ENCODE assay signal across 7 cellular contexts in genomic region chr11:94545641-94546470, GRCh38. TPM values are rescaled to one million over a fixed set of nuclear protein-coding genes. Genes with fewer than 3 reads are reported as not detected.
DNase-seq lines count a peak whose midpoint lies in the region; ATAC-seq, FAIRE-seq and TF ChIP-seq lines count a peak whose summit lies in the region.
"Had no signal": no experiment of that assay in that cellular context is flagged by ENCODE, and none has a peak within 500 bp of the region (broad histone marks: within the 10 kb centered on the region; RNA-seq: fewer than 3 reads in every experiment).

No MANE protein-coding gene starts in this region.

- H3K9me3 ChIP-seq in DOHH2 (ENCODE audit: control insufficient read depth, insufficient read depth, low read length) (no peaks in the 10 kb centered on the region), mucosa of rectum (ENCODE audit: control insufficient read depth in 2 of 2, low read length in 2 of 2) (no peaks in the 10 kb centered on the region)

- no peaks in the 10 kb centered on the region for H3K36me3 ChIP-seq in DOHH2 (ENCODE audit: control insufficient read depth, low read length)
- H3K36me3 ChIP-seq in mucosa of rectum (ENCODE audit: control insufficient read depth in 2 of 2, insufficient read depth in 2 of 2, low read length in 2 of 2) = peaks cover 0 to 3% of the 10 kb centered on the region in 2 donors

- H3K4me2 ChIP-seq in DOHH2 (ENCODE audit: low read length) = peak overlapping the region; percentile 28

- FAIRE-seq in HTR-8/SVneo (lab: Jason Lieb, UNC) = no peak

- peaks cover 24% of the 10 kb centered on the region for H3K36me3 Mint-ChIP-seq in activated CD4-positive, alpha-beta memory T cell treated with anti-CD3 and anti-CD28 coated beads, Interleukin-2, amount 10 ng/mL, durations not matched to agents 7 days and 5 days (ENCODE audit: low read depth)

- no peak for DNase-seq in activated CD4-positive, alpha-beta memory T cell treated with anti-CD3 and anti-CD28 coated beads, Interleukin-2, amount 10 ng/mL, durations not matched to agents 7 days and 5 days
- DNase-seq in dermis blood vessel endothelial cell (no peak), HTR-8/SVneo (ENCODE audit: insufficient read length, low spot score) (no peak)
- DNase-seq: activated CD4-positive, alpha-beta T cell treated with anti-CD3 and anti-CD28 coated beads, Interleukin-2, amount 50 U/mL, for 4 hours had no signal

- no peaks in the 10 kb centered on the region for H3K9me2 ChIP-seq in DOHH2 (replicated peaks; ENCODE audit: control insufficient read depth, low read length)

- H3K4me1 ChIP-seq in DOHH2 (ENCODE audit: control insufficient read depth, low read length) (peaks cover 24% of the 10 kb centered on the region), mucosa of rectum (ENCODE audit: control insufficient read depth in 2 of 2, insufficient read depth in 2 of 2, low read length in 2 of 2) (peaks cover 36 to 37% of the 10 kb centered on the region in 2 donors)

- H3K9me3 Mint-ChIP-seq in activated CD4-positive, alpha-beta memory T cell treated with anti-CD3 and anti-CD28 coated beads, Interleukin-2, amount 10 ng/mL, durations not matched to agents 7 days and 5 days = no peaks in the 10 kb centered on the region

- H3K4me3 ChIP-seq in DOHH2 (ENCODE audit: low read length) (no peak overlapping the region), mucosa of rectum (ENCODE audit: low read length in 2 of 2) (peak overlapping the region; percentile 72 to 79)

- no peaks in the 10 kb centered on the region for H3K27me3 Mint-ChIP-seq in activated CD4-positive, alpha-beta memory T cell treated with anti-CD3 and anti-CD28 coated beads, Interleukin-2, amount 10 ng/mL, durations not matched to agents 7 days and 5 days

- H3K27ac Mint-ChIP-seq in activated CD4-positive, alpha-beta memory T cell treated with anti-CD3 and anti-CD28 coated beads, Interleukin-2, amount 10 ng/mL, durations not matched to agents 7 days and 5 days = peak overlapping the region; percentile 55

- no peak for TF ChIP-seq CTCF in DOHH2 (IDR thresholded peaks at IDR 0.05; ENCODE audit: low read depth, low read length, poor library complexity, severe bottlenecking)

- H3K27ac ChIP-seq in DOHH2 (ENCODE audit: low read depth, low read length) = no peak overlapping the region
- peak overlapping the region; percentile 95 to 98 for H3K27ac ChIP-seq in mucosa of rectum (ENCODE audit: low read depth in 2 of 2, low read length in 2 of 2)

- H3F3A ChIP-seq in DOHH2 (ENCODE audit: control insufficient read depth, insufficient read depth) = no peaks in the 10 kb centered on the region

- H3K79me2 ChIP-seq in DOHH2 (ENCODE audit: control insufficient read depth, low read length) = no peaks in the 10 kb centered on the region; the same call in 1 of the 2 replicates

- CTCF ChIA-PET in activated CD4-positive, alpha-beta memory T cell treated with anti-CD3 and anti-CD28 coated beads, Interleukin-2, amount 10 ng/mL, durations not matched to agents 7 days and 5 days (lab: Charles Lee) = interaction anchor here (0.7 kb wide), 1 partner anchor 791 kb away, joined by 3 read pairs; no protein-coding TSS in a partner anchor

- H3K9ac ChIP-seq in mucosa of rectum (ENCODE audit: low read depth in 1 of 2, low read length in 2 of 2) = peak overlapping the region; percentile 83 to 92

- POLR2A ChIA-PET in activated CD4-positive, alpha-beta memory T cell treated with anti-CD3 and anti-CD28 coated beads, Interleukin-2, amount 10 ng/mL, durations not matched to agents 7 days and 5 days (lab: Charles Lee) = no interaction called here

- ATAC-seq in GM21619 (IDR thresholded peaks at IDR 0.05; ENCODE audit: unreplicated experiment) = no peak

- H3K27me3 ChIP-seq in DOHH2 (ENCODE audit: control insufficient read depth, low read length) (no peaks in the 10 kb centered on the region), mucosa of rectum (ENCODE audit: control insufficient read depth in 2 of 2, insufficient read depth in 2 of 2, low read length in 2 of 2) (no peaks in the 10 kb centered on the region)

- H3K4me3 Mint-ChIP-seq in activated CD4-positive, alpha-beta memory T cell treated with anti-CD3 and anti-CD28 coated beads, Interleukin-2, amount 10 ng/mL, durations not matched to agents 7 days and 5 days = peak overlapping the region; percentile 99

- no peaks in the 10 kb centered on the region; the same call in 1 of the 2 replicates for H4K20me1 ChIP-seq in DOHH2 (ENCODE audit: control insufficient read depth, insufficient read depth, low read depth, low read length)

- peaks cover 52% of the 10 kb centered on the region for H3K4me1 Mint-ChIP-seq in activated CD4-positive, alpha-beta memory T cell treated with anti-CD3 and anti-CD28 coated beads, Interleukin-2, amount 10 ng/mL, durations not matched to agents 7 days and 5 days

RNA-seq across cellular contexts. Expression of gene FUT4, which starts 2.1 kb away (rescaled TPM):
- 1 to 10 TPM; 6.1 to 6.2 TPM for total RNA-seq in activated CD4-positive, alpha-beta memory T cell treated with anti-CD3 and anti-CD28 coated beads, Interleukin-2, amount 10 ng/mL, durations not matched to agents 7 days and 5 days
- total RNA-seq in dermis blood vessel endothelial cell = 6.4 and 6.5 TPM in 2 replicates

RNA-seq across cellular contexts. Expression of gene PIWIL4, which starts 21.3 kb away (rescaled TPM):
- total RNA-seq in activated CD4-positive, alpha-beta memory T cell treated with anti-CD3 and anti-CD28 coated beads, Interleukin-2, amount 10 ng/mL, durations not matched to agents 7 days and 5 days = 1 to 10 TPM in 1 of 2 experiments, under 1 TPM in 1; 0.60 to 1.1 TPM
- 0.79 and 1.2 TPM in 2 replicates for total RNA-seq in dermis blood vessel endothelial cell

RNA-seq across cellular contexts. Expression of gene C11orf97, which starts 33.6 kb away (rescaled TPM):
- total RNA-seq in activated CD4-positive, alpha-beta memory T cell treated with anti-CD3 and anti-CD28 coated beads, Interleukin-2, amount 10 ng/mL, durations not matched to agents 7 days and 5 days = not detected
- not detected in 2 replicates for total RNA-seq in dermis blood vessel endothelial cell

RNA-seq across cellular contexts. Expression of gene ANKRD49, which starts 52.1 kb away (rescaled TPM):
- total RNA-seq in activated CD4-positive, alpha-beta memory T cell treated with anti-CD3 and anti-CD28 coated beads, Interleukin-2, amount 10 ng/mL, durations not matched to agents 7 days and 5 days = 10 to 100 TPM; 26.9 to 27.0 TPM
- 11.2 and 15.7 TPM in 2 replicates for total RNA-seq in dermis blood vessel endothelial cell

RNA-seq across cellular contexts. Expression of gene MRE11, which starts 52.2 kb away (rescaled TPM):
- 10 to 100 TPM; 35.7 to 37.0 TPM for total RNA-seq in activated CD4-positive, alpha-beta memory T cell treated with anti-CD3 and anti-CD28 coated beads, Interleukin-2, amount 10 ng/mL, durations not matched to agents 7 days and 5 days
- 14.0 and 19.6 TPM in 2 replicates for total RNA-seq in dermis blood vessel endothelial cell
